In the genomic region with DNA sequence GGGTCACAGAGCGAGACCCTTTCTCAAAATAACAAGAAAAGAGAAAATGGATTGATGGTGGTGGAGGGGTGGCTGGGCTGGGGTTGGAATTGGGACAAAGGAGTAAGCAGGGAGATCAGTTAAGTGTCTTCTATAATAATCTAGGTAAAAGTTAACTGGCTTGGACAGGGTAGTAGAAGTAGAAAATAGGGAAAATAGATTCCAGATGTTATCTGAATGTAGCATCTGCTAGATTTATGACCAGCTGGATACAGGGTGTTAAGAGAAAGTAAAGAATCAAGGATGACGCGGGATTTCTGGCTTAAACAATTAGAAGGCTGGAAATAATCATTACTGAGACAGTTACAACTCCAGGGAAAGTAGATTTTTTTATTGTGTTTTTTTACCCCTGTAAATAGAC, we compare ENCODE assay signal across 1 cellular context.
TF ChIP-seq lines count a peak whose summit lies in the region.

No MANE protein-coding gene starts in this region.

TF ChIP-seq in HEK293, 187 proteins besides CTCF, POLR2A, EP300 and RAD21 (continued from another document):
- TF ChIP-seq, protein P1, sequence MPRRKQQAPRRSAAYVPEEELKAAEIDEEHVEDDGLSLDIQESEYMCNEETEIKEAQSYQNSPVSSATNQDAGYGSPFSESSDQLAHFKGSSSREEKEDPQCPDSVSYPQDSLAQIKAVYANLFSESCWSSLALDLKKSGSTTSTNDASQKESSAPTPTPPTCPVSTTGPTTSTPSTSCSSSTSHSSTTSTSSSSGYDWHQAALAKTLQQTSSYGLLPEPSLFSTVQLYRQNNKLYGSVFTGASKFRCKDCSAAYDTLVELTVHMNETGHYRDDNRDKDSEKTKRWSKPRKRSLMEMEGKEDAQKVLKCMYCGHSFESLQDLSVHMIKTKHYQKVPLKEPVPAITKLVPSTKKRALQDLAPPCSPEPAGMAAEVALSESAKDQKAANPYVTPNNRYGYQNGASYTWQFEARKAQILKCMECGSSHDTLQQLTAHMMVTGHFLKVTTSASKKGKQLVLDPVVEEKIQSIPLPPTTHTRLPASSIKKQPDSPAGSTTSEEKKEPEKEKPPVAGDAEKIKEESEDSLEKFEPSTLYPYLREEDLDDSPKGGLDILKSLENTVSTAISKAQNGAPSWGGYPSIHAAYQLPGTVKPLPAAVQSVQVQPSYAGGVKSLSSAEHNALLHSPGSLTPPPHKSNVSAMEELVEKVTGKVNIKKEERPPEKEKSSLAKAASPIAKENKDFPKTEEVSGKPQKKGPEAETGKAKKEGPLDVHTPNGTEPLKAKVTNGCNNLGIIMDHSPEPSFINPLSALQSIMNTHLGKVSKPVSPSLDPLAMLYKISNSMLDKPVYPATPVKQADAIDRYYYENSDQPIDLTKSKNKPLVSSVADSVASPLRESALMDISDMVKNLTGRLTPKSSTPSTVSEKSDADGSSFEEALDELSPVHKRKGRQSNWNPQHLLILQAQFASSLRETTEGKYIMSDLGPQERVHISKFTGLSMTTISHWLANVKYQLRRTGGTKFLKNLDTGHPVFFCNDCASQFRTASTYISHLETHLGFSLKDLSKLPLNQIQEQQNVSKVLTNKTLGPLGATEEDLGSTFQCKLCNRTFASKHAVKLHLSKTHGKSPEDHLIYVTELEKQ (tag by site-specific recombination; IDR thresholded peaks at IDR 0.05; ENCODE audit: borderline replicate concordance): no peak
- TF ChIP-seq ZNF214 (tag by site-specific recombination; IDR thresholded peaks at IDR 0.05; ENCODE audit: borderline replicate concordance): no peak
